In the genomic region with DNA sequence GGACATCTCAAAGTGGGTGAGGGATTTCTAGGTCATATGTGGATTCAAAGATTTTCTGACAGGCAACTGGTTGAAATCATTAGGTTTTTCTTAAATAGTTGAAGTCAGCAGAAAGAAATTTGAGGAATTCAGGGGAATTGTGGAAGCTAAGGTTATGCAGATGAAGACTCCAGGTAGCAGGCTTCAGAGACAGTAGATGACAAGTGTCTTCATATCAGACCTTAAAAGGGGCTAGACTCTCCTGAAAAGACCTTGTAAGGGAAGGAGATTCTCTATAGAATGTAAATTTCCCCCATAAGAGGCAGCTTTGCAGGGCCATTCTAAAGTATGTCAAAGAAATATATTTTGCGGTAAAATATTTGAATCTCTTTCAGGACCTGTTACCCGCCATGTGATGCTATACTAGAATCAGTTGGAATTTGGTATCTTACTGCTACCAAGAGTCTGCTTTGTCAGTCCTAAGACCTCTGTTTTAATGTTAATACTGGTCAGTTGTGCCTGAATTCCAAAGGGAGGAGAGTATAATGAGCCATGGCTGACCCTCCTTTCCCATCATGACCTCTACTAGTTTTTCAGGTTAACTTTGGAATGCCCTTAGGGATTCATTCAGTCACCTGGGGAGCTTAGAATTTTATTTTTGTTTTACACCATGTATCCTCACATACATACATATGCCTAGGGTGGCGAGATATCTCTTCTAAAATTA, we compare ENCODE assay signal across 19 cellular contexts.
DNase-seq lines count a peak whose midpoint lies in the region; ATAC-seq, FAIRE-seq and TF ChIP-seq lines count a peak whose summit lies in the region.
"Had no signal": no experiment of that assay in that cellular context is flagged by ENCODE, and none has a peak within 500 bp of the region (broad histone marks: within the 10 kb centered on the region; RNA-seq: fewer than 3 reads in every experiment).

No MANE protein-coding gene starts in this region.

- peaks cover 2 to 11% (median 6%) of the 10 kb centered on the region in 7 donors for H3K9me3 Mint-ChIP-seq in CD14-positive monocyte

- peaks cover 21% of the 10 kb centered on the region; the same call in 1 of the 2 replicates for H3K4me1 ChIP-seq in HUES48 (ENCODE audit: control insufficient read depth, insufficient read depth, low read length)
- H3K4me1 ChIP-seq in H1 (replicated peaks in 1 of 4; ENCODE audit: control insufficient read depth in 3 of 4, insufficient read depth in 4 of 4, low read length in 3 of 4): peaks cover 0 to 8% (median under 1%) of the 10 kb centered on the region in 4 experiments; a peak in 3 of 7 replicates
- H3K4me1 ChIP-seq in iPS DF 6.9 (ENCODE audit: control insufficient read depth, insufficient read depth, low read length): no peaks in the 10 kb centered on the region; the same call in 1 of the 2 replicates
- no peaks in the 10 kb centered on the region for H3K4me1 ChIP-seq in trophoblast cell (ENCODE audit: control insufficient read depth in 1 of 2, insufficient read depth in 2 of 2, low read length in 2 of 2)
- H3K4me1 ChIP-seq: A549, BE2C had no signal

- TF ChIP-seq POLR2A in H1 (IDR thresholded peaks at IDR 0.05; ENCODE audit: control extremely low read depth in 1 of 2, low read depth in 2 of 2, low read length in 2 of 2): no peak

- H3K79me2 ChIP-seq in H1 (ENCODE audit: control insufficient read depth in 1 of 2, insufficient read depth in 2 of 2, low read length in 2 of 2): no peaks in the 10 kb centered on the region
- H3K79me2 ChIP-seq in trophoblast cell (ENCODE audit: control insufficient read depth, insufficient read depth, low read length, poor library complexity): no peaks in the 10 kb centered on the region

- no peak overlapping the region for H3K23ac ChIP-seq in H1 (ENCODE audit: insufficient read length)
- no peak overlapping the region for H3K23ac ChIP-seq in trophoblast cell (ENCODE audit: low read length)

- no peak for TF ChIP-seq RAD21 in H1 (IDR thresholded peaks at IDR 0.05 in 1 of 2, conservative IDR thresholded peaks at IDR 0.05 in 1 of 2; ENCODE audit: low read depth in 2 of 2, low read length in 2 of 2)

- peak overlapping the region; percentile 93 for H3K27ac ChIP-seq in HUES48 (ENCODE audit: low read depth, low read length)
- H3K27ac ChIP-seq in H1 (ENCODE audit: low read depth, low read length): peak overlapping the region; percentile 87
- no peak overlapping the region for H3K27ac ChIP-seq in iPS DF 6.9 (ENCODE audit: low read length)
- peak overlapping the region; percentile 10 for H3K27ac ChIP-seq in trophoblast cell (ENCODE audit: low read depth, low read length)
- H3K27ac ChIP-seq: A549, C4-2B had no signal

- H3K4ac ChIP-seq in H1 (replicated peaks; ENCODE audit: insufficient read length, low read depth, low read length) (no peak overlapping the region), trophoblast cell (ENCODE audit: low read depth, low read length) (no peak overlapping the region)

- no peaks in the 10 kb centered on the region for H3K23me2 ChIP-seq in H1 (ENCODE audit: low read depth, low read length)

- TF ChIP-seq CTCF in H1 (IDR thresholded peaks at IDR 0.05; ENCODE audit: control extremely low read depth in 1 of 3, insufficient read depth in 1 of 3, low read depth in 1 of 3, low read length in 3 of 3) (no peak), CD14-positive monocyte (IDR thresholded peaks at IDR 0.05) (no peak)

- H3K4me1 Mint-ChIP-seq in CD14-positive monocyte: no peaks in the 10 kb centered on the region

- peak; percentile 68 for FAIRE-seq in H1 (lab: Jason Lieb, UNC)
- FAIRE-seq: A549, D721Med had no signal

- H2AK5ac ChIP-seq in H1 (ENCODE audit: low read depth, low read length) (no peak overlapping the region), trophoblast cell (ENCODE audit: low read length) (no peak overlapping the region)

- 0 out of 2 replicates have a peak overlapping the region, but pooled peaks have one; percentile 6 for H3K4me3 ChIP-seq in HUES48 (ENCODE audit: low read depth, low read length)
- H3K4me3 ChIP-seq in H1 (ENCODE audit: extremely low read depth in 1 of 4, insufficient read depth in 2 of 4, low read depth in 3 of 4, low read length in 4 of 4): peak overlapping the region in 1 of 4 experiments; percentile 40; a peak in 1 of 8 replicates
- no peak overlapping the region for H3K4me3 ChIP-seq in iPS DF 6.9 (ENCODE audit: low read length)
- H3K4me3 ChIP-seq in trophoblast cell (ENCODE audit: low read depth, low read length): no peak overlapping the region
- H3K4me3 ChIP-seq: A549 had no signal

- H3K9me3 ChIP-seq in HUES48 (ENCODE audit: control insufficient read depth, insufficient read depth, low read length) (peaks cover 12% of the 10 kb centered on the region), H1 (ENCODE audit: insufficient read depth in 2 of 2, low read depth in 1 of 2, low read length in 1 of 2) (peaks cover 4 to 9% of the 10 kb centered on the region in 2 experiments; a peak in 3 of 4 replicates), iPS DF 6.9 (ENCODE audit: control insufficient read depth, insufficient read depth, low read length) (no peaks in the 10 kb centered on the region), trophoblast cell (ENCODE audit: insufficient read depth, low read depth, low read length) (no peaks in the 10 kb centered on the region)
- H3K9me3 ChIP-seq: A549, BE2C had no signal

- H2BK5ac ChIP-seq in H1 (ENCODE audit: low read depth, low read length) (peak overlapping the region; percentile 76; the same call in 1 of the 2 replicates), trophoblast cell (ENCODE audit: low read depth, low read length, poor library complexity) (no peak overlapping the region)

- H2BK20ac ChIP-seq in H1 (ENCODE audit: low read length): no peak overlapping the region

- DNase-seq in H1 (ENCODE audit: low read depth in 1 of 2, low spot score in 2 of 2) (peak in 1 of 2 experiments; percentile 43), iPS DF 6.9 (ENCODE audit: low read depth, low spot score) (peak; percentile 57), trophoblast cell (no peak), CD14-positive monocyte (ENCODE audit: low spot score) (no peak), HT-29 (ENCODE audit: low spot score) (no peak)
- DNase-seq: BE2C; CD8-positive, alpha-beta T cell; COR-L47; DMS153; DMS79 treated with DMSO at 0.1 percent for 48 hours; EL; GF-D8; H7 had no signal

- H3K36me3 ChIP-seq in HUES48 (ENCODE audit: control insufficient read depth, insufficient read depth, low read length): no peaks in the 10 kb centered on the region
- peaks cover 0 to 10% (median 0%) of the 10 kb centered on the region in 4 experiments; a peak in 2 of 8 replicates for H3K36me3 ChIP-seq in H1 (ENCODE audit: control insufficient read depth in 2 of 4, insufficient read depth in 4 of 4, low read length in 3 of 4)
- no peaks in the 10 kb centered on the region for H3K36me3 ChIP-seq in iPS DF 6.9 (ENCODE audit: control insufficient read depth, insufficient read depth, low read length)
- H3K36me3 ChIP-seq in trophoblast cell (ENCODE audit: control insufficient read depth in 1 of 2, insufficient read depth in 2 of 2, low read length in 2 of 2): no peaks in the 10 kb centered on the region
- H3K36me3 ChIP-seq: BE2C had no signal

- no peak overlapping the region for H2BK15ac ChIP-seq in H1 (ENCODE audit: low read length)

- no peaks in the 10 kb centered on the region for H3K79me1 ChIP-seq in H1 (ENCODE audit: low read depth, low read length)
- no peaks in the 10 kb centered on the region for H3K79me1 ChIP-seq in trophoblast cell (ENCODE audit: low read length)

- H3K36me3 Mint-ChIP-seq in CD14-positive monocyte: no peaks in the 10 kb centered on the region
- H3K36me3 Mint-ChIP-seq: CD8-positive, alpha-beta T cell had no signal

- H3K9ac ChIP-seq in HUES48 (ENCODE audit: low read depth, low read length) (peak overlapping the region; percentile 49), H1 (replicated peaks in 1 of 4; ENCODE audit: extremely low read depth in 1 of 4, low read depth in 3 of 4, low read length in 3 of 4) (peak overlapping the region in 1 of 4 experiments; percentile 1; a peak in 2 of 7 replicates), trophoblast cell (ENCODE audit: low read length) (no peak overlapping the region)

- peaks cover 0 to 3% (median 0%) of the 10 kb centered on the region in 3 donors for H3K27me3 Mint-ChIP-seq in CD14-positive monocyte (ENCODE audit: low read depth in 3 of 3)

- intact Hi-C loops in CD14-positive monocyte (cut with micrococcal nuclease): no loop called here

- no peak overlapping the region for H2AFZ ChIP-seq in H1 (ENCODE audit: low read length)
- H2AFZ ChIP-seq in trophoblast cell (ENCODE audit: insufficient read depth, low read length, poor library complexity): no peak overlapping the region

- H3K27me3 ChIP-seq in HUES48 (ENCODE audit: control insufficient read depth, insufficient read depth, low read length) (no peaks in the 10 kb centered on the region), H1 (replicated peaks in 1 of 4; ENCODE audit: control insufficient read depth in 3 of 4, extremely low read depth in 1 of 4, insufficient read depth in 3 of 4, low read length in 3 of 4) (no peaks in the 10 kb centered on the region), iPS DF 6.9 (ENCODE audit: control insufficient read depth, insufficient read depth, low read length) (no peaks in the 10 kb centered on the region), trophoblast cell (ENCODE audit: insufficient read depth, low read length) (no peaks in the 10 kb centered on the region)
- H3K27me3 ChIP-seq: BE2C had no signal

- 62% methylated on average over 3 of the region's 3 CpGs; no CpG with 5 or more reads in 1 of the 2 experiments for WGBS in H1 (ENCODE audit: extremely low coverage in 1 of 2, insufficient coverage in 1 of 2, insufficient read length in 1 of 2, insufficient replicate concordance in 2 of 2, low coverage in 1 of 2, low lambda C conversion rate in 2 of 2, missing lambda C conversion rate in 1 of 2), 2 experiments
- WGBS in iPS DF 6.9 (ENCODE audit: insufficient coverage, insufficient read length): no CpG with 5 or more reads among the region's 3 CpGs
- WGBS in trophoblast cell (ENCODE audit: extremely low coverage, insufficient coverage, insufficient read length): no CpG with 5 or more reads among the region's 3 CpGs

- H3K14ac ChIP-seq in H1 (ENCODE audit: insufficient read length) (no peak overlapping the region), trophoblast cell (ENCODE audit: low read length) (no peak overlapping the region)

- POLR2A ChIA-PET in H1 (lab: Charles Lee; ENCODE audit: partially characterized antibody): interaction anchor here (1.3 to 1.5 kb wide), 2 partner anchors 21 to 34 kb away, joined by 3 to 5 read pairs; no protein-coding TSS in a partner anchor

- no peak overlapping the region for H3K4me3 Mint-ChIP-seq in CD14-positive monocyte
- H3K4me3 Mint-ChIP-seq: CD8-positive, alpha-beta T cell had no signal

- H4K5ac ChIP-seq in H1 (ENCODE audit: insufficient read length, low read depth, low read length): peak overlapping the region; percentile 94

- H3K4me2 ChIP-seq in H1 (ENCODE audit: insufficient read depth in 1 of 2, low read depth in 2 of 2, low read length in 2 of 2) (peak overlapping the region; percentile 17 to 31; a peak in 3 of 4 replicates), trophoblast cell (ENCODE audit: low read length) (no peak overlapping the region)
- H3K4me2 ChIP-seq: A549 had no signal

- H2BK120ac ChIP-seq in H1 (replicated peaks; ENCODE audit: low read depth, low read length): no peak overlapping the region
- no peak overlapping the region for H2BK120ac ChIP-seq in trophoblast cell (ENCODE audit: insufficient read depth, low read length, poor library complexity)

- no peak for ATAC-seq in HG02884 (IDR thresholded peaks at IDR 0.05; ENCODE audit: unreplicated experiment)
- no peak for ATAC-seq in HG02623 (IDR thresholded peaks at IDR 0.05; ENCODE audit: unreplicated experiment)
- ATAC-seq: A549; CD8-positive, alpha-beta T cell had no signal

- H4K91ac ChIP-seq in H1 (replicated peaks; ENCODE audit: insufficient read length, low read length): no peak overlapping the region
- no peak overlapping the region for H4K91ac ChIP-seq in trophoblast cell (ENCODE audit: low read depth, low read length)

- TF ChIP-seq EP300 in H1 (IDR thresholded peaks at IDR 0.05; ENCODE audit: borderline replicate concordance in 1 of 2, low read depth in 2 of 2, low read length in 2 of 2): peak in 1 of 2 experiments; percentile 13; a peak in 1 of 3 replicates

- H4K8ac ChIP-seq in H1 (ENCODE audit: extremely low read depth, insufficient read depth, low read length) (no peak overlapping the region), trophoblast cell (ENCODE audit: low read depth, low read length) (no peak overlapping the region)

- H3K18ac ChIP-seq in H1 (ENCODE audit: extremely low read depth, low read length) (no peak overlapping the region; the same call in 1 of the 2 replicates), trophoblast cell (ENCODE audit: low read length) (no peak overlapping the region)

- H2BK12ac ChIP-seq in H1 (ENCODE audit: low read depth, low read length) (peak overlapping the region; percentile 29; the same call in 1 of the 2 replicates), trophoblast cell (ENCODE audit: low read length) (no peak overlapping the region)

- CTCF ChIA-PET in H1 (lab: Charles Lee; ENCODE audit: partially characterized antibody): interaction anchor here (1.7 kb wide), 1 partner anchor 8 kb away, joined by 3 read pairs; no protein-coding TSS in a partner anchor

- H3K27ac Mint-ChIP-seq in CD14-positive monocyte: no peak overlapping the region
- H3K27ac Mint-ChIP-seq: CD8-positive, alpha-beta T cell had no signal

- H4K20me1 ChIP-seq in H1 (replicated peaks in 1 of 2; ENCODE audit: control insufficient read depth in 1 of 2, insufficient read depth in 2 of 2, low read length in 2 of 2): no peaks in the 10 kb centered on the region

- no peak overlapping the region for H3K56ac ChIP-seq in H1 (replicated peaks; ENCODE audit: insufficient read length, low read depth, low read length)

- no peak overlapping the region for H4K12ac ChIP-seq in trophoblast cell (ENCODE audit: low read depth, low read length)
